Comparison of ENCODE assay signal across 2 cellular contexts in the genomic region with DNA sequence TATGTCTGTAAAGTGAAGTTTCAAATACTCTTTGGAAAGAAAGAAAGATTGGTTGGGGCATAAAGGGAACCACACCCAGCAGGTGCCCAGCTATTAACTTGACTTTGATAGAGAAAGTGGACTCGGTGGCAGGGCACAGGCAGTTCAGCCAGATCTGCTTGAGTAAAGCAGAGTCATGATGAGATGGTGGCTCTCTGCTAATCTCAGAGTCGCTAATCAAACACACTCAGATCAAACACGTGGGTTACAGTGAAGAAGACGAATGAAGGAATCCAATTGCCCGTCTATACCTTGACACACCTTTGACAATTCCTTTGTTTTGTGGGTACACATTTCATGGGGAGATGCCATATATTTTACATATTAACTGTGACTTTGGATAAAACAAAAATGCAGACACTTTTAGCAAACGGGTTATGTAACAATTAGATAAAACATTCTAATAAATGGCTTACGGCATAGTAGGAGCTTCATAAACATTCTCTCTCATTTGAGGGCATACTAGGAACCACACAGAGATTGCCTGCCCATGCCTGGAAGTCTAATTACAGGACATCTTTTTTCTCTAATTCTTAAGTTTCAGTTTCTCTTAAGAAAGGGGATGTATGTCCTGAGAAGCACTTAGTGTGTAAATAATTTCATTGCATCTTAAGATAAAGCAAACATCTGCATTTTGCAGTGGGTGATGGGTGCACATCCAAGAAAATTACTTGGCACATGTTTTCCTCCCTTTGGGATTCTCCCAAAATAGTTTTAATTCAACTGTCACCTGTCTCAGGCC.
TF ChIP-seq lines count a peak whose summit lies in the region.

No MANE protein-coding gene starts in this region.

TF ChIP-seq in HepG2, 621 proteins besides CTCF, POLR2A, EP300 and RAD21:
- TF ChIP-seq ZNF552 (CRISPR knock-in tag; IDR thresholded peaks at IDR 0.05; ENCODE audit: borderline replicate concordance), result no peak
- TF ChIP-seq, protein P1, sequence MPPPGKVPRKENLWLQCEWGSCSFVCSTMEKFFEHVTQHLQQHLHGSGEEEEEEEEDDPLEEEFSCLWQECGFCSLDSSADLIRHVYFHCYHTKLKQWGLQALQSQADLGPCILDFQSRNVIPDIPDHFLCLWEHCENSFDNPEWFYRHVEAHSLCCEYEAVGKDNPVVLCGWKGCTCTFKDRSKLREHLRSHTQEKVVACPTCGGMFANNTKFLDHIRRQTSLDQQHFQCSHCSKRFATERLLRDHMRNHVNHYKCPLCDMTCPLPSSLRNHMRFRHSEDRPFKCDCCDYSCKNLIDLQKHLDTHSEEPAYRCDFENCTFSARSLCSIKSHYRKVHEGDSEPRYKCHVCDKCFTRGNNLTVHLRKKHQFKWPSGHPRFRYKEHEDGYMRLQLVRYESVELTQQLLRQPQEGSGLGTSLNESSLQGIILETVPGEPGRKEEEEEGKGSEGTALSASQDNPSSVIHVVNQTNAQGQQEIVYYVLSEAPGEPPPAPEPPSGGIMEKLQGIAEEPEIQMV (CRISPR knock-in tag; IDR thresholded peaks at IDR 0.05; ENCODE audit: low read depth), result no peak
- no peak for TF ChIP-seq MXD4 (CRISPR knock-in tag; IDR thresholded peaks at IDR 0.05)
- no peak for TF ChIP-seq KLF13 (CRISPR knock-in tag; IDR thresholded peaks at IDR 0.05)
- TF ChIP-seq HMG20A (CRISPR knock-in tag; IDR thresholded peaks at IDR 0.05; ENCODE audit: borderline replicate concordance), result no peak
- no peak for TF ChIP-seq HNRNPH1 (optimal IDR thresholded peaks at IDR 0.05; ENCODE audit: low read depth, low read length)
- no peak for TF ChIP-seq MAFG (CRISPR knock-in tag; IDR thresholded peaks at IDR 0.05)
- TF ChIP-seq NFAT5 (CRISPR knock-in tag; IDR thresholded peaks at IDR 0.05), result no peak
- no peak for TF ChIP-seq SMYD3 (CRISPR knock-in tag; IDR thresholded peaks at IDR 0.05)
- no peak for TF ChIP-seq EED (CRISPR knock-in tag; IDR thresholded peaks at IDR 0.05)
- TF ChIP-seq ZFP41 (CRISPR knock-in tag; IDR thresholded peaks at IDR 0.05; ENCODE audit: borderline replicate concordance), result no peak
- no peak for TF ChIP-seq IKZF5 (CRISPR knock-in tag; IDR thresholded peaks at IDR 0.05)
- TF ChIP-seq HOXA9 (CRISPR knock-in tag; IDR thresholded peaks at IDR 0.05; ENCODE audit: borderline replicate concordance), result no peak

TF ChIP-seq in K562, 482 proteins besides CTCF, POLR2A, EP300 and RAD21 (continues in another document):
- TF ChIP-seq GTF2E2 (tag; IDR thresholded peaks at IDR 0.05) (no peak), ZBTB43 (CRISPR knock-in tag; IDR thresholded peaks at IDR 0.05) (no peak), TAF1 (IDR thresholded peaks at IDR 0.05; ENCODE audit: control insufficient read depth, extremely low read depth, insufficient read depth, low read length, severe bottlenecking) (no peak), NCOR1 (IDR thresholded peaks at IDR 0.05) (peak; percentile 50; the same call in 1 of the 2 replicates), POLR3A (IDR thresholded peaks at IDR 0.05; ENCODE audit: borderline replicate concordance, extremely low read depth, insufficient read depth, insufficient read length) (no peak), DDX20 (tag; IDR thresholded peaks at IDR 0.05; ENCODE audit: low read depth) (no peak), ZNF699 (CRISPR knock-in tag; IDR thresholded peaks at IDR 0.05; ENCODE audit: insufficient replicate concordance) (no peak), HCFC1 (IDR thresholded peaks at IDR 0.05; ENCODE audit: low read depth, low read length) (no peak), ZNF311 (CRISPR knock-in tag; IDR thresholded peaks at IDR 0.05) (no peak), CEBPG (CRISPR knock-in tag; IDR thresholded peaks at IDR 0.05) (no peak), CEBPG (tag; conservative IDR thresholded peaks at IDR 0.05 in 1 of 2, IDR thresholded peaks at IDR 0.05 in 1 of 2) (no peak; a peak in 1 of 4 replicates), NR2C2 (CRISPR knock-in tag; IDR thresholded peaks at IDR 0.05) (no peak), NR2C2 (tag; IDR thresholded peaks at IDR 0.05) (no peak), ZNF778 (CRISPR knock-in tag; IDR thresholded peaks at IDR 0.05) (no peak), NR2F6 (CRISPR knock-in tag; IDR thresholded peaks at IDR 0.05) (no peak), PTTG1 (tag; IDR thresholded peaks at IDR 0.05; ENCODE audit: low read depth) (no peak), WHSC1 (IDR thresholded peaks at IDR 0.05; ENCODE audit: low read length) (no peak), POLR3G (IDR thresholded peaks at IDR 0.05; ENCODE audit: extremely low read depth, insufficient read length, insufficient replicate concordance) (no peak), UBTF (IDR thresholded peaks at IDR 0.05; ENCODE audit: borderline replicate concordance in 1 of 2, low read depth in 2 of 2, low read length in 2 of 2) (no peak), PHTF2 (CRISPR knock-in tag; IDR thresholded peaks at IDR 0.05) (no peak), RBM39 (optimal IDR thresholded peaks at IDR 0.05; ENCODE audit: low read depth, low read length) (no peak), MEF2A (IDR thresholded peaks at IDR 0.05; ENCODE audit: control insufficient read depth, low read depth, low read length) (no peak), DIDO1 (tag; IDR thresholded peaks at IDR 0.05; ENCODE audit: low read depth) (no peak), ZNF57 (CRISPR knock-in tag; IDR thresholded peaks at IDR 0.05) (no peak), TFAP4 (CRISPR knock-in tag; IDR thresholded peaks at IDR 0.05; ENCODE audit: borderline replicate concordance) (no peak), ZSCAN32 (CRISPR knock-in tag; IDR thresholded peaks at IDR 0.05) (no peak), NFIX (CRISPR knock-in tag; IDR thresholded peaks at IDR 0.05; ENCODE audit: low read depth) (no peak), TCF3 (CRISPR knock-in tag; IDR thresholded peaks at IDR 0.05) (peak; percentile 52), SMAD1 (IDR thresholded peaks at IDR 0.05; ENCODE audit: low read depth, low read length, partially characterized antibody) (no peak), ZBTB11 (CRISPR knock-in tag; IDR thresholded peaks at IDR 0.05) (no peak), HSF4 (CRISPR knock-in tag; IDR thresholded peaks at IDR 0.05; ENCODE audit: borderline replicate concordance) (no peak), ZNF695 (CRISPR knock-in tag; IDR thresholded peaks at IDR 0.05) (no peak), YBX1 (IDR thresholded peaks at IDR 0.05) (no peak), MLX (CRISPR knock-in tag; conservative IDR thresholded peaks at IDR 0.05) (no peak), SMARCA4 (IDR thresholded peaks at IDR 0.05) (peak; percentile 58; the same call in 1 of the 2 replicates), ZNF121 (CRISPR knock-in tag; conservative IDR thresholded peaks at IDR 0.05) (no peak), CBFA2T2 (conservative IDR thresholded peaks at IDR 0.05) (peak; percentile 43)
- TF ChIP-seq, protein P2, sequence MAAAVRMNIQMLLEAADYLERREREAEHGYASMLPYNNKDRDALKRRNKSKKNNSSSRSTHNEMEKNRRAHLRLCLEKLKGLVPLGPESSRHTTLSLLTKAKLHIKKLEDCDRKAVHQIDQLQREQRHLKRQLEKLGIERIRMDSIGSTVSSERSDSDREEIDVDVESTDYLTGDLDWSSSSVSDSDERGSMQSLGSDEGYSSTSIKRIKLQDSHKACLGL (CRISPR knock-in tag; IDR thresholded peaks at IDR 0.05; ENCODE audit: borderline replicate concordance, poor library complexity, severe bottlenecking), result no peak
- TF ChIP-seq, protein P3, sequence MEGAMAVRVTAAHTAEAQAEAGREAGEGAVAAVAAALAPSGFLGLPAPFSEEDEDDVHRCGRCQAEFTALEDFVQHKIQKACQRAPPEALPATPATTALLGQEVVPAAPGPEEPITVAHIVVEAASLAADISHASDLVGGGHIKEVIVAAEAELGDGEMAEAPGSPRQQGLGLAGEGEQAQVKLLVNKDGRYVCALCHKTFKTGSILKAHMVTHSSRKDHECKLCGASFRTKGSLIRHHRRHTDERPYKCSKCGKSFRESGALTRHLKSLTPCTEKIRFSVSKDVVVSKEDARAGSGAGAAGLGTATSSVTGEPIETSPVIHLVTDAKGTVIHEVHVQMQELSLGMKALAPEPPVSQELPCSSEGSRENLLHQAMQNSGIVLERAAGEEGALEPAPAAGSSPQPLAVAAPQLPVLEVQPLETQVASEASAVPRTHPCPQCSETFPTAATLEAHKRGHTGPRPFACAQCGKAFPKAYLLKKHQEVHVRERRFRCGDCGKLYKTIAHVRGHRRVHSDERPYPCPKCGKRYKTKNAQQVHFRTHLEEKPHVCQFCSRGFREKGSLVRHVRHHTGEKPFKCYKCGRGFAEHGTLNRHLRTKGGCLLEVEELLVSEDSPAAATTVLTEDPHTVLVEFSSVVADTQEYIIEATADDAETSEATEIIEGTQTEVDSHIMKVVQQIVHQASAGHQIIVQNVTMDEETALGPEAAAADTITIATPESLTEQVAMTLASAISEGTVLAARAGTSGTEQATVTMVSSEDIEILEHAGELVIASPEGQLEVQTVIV (CRISPR knock-in tag; IDR thresholded peaks at IDR 0.05; ENCODE audit: borderline replicate concordance), result no peak
- TF ChIP-seq, protein P4, sequence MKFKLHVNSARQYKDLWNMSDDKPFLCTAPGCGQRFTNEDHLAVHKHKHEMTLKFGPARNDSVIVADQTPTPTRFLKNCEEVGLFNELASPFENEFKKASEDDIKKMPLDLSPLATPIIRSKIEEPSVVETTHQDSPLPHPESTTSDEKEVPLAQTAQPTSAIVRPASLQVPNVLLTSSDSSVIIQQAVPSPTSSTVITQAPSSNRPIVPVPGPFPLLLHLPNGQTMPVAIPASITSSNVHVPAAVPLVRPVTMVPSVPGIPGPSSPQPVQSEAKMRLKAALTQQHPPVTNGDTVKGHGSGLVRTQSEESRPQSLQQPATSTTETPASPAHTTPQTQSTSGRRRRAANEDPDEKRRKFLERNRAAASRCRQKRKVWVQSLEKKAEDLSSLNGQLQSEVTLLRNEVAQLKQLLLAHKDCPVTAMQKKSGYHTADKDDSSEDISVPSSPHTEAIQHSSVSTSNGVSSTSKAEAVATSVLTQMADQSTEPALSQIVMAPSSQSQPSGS (CRISPR knock-in tag; IDR thresholded peaks at IDR 0.05), result no peak
- TF ChIP-seq, protein P5, sequence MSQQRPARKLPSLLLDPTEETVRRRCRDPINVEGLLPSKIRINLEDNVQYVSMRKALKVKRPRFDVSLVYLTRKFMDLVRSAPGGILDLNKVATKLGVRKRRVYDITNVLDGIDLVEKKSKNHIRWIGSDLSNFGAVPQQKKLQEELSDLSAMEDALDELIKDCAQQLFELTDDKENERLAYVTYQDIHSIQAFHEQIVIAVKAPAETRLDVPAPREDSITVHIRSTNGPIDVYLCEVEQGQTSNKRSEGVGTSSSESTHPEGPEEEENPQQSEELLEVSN (IDR thresholded peaks at IDR 0.05; ENCODE audit: borderline replicate concordance in 1 of 2, extremely low read depth in 1 of 2, insufficient read depth in 1 of 2, insufficient read length in 1 of 2, low read depth in 1 of 2, low read length in 1 of 2, poor library complexity in 1 of 2, severe bottlenecking in 1 of 2), result peak; percentile 15 to 16
